Comparison of ENCODE assay signal across 9 cellular contexts in the genomic region with DNA sequence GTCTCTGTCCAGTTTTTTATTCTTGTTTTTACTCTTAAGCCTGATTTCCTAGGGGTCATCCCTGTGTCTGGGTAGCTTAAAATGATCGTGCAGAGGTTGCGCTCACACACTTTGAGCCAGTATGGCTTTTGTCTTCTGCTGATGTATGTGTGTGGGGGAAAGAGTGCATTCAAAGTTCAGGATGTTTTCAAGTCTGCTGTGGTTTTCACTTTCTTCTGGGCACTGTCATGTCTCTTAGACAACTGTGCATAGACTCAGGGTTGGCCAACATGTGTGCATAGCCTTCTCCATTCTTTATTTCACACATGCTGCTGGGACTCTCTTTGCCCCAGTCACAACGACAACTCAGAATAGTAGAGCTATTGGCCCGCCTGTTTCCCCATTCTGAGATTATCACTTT.
"Had no signal": no experiment of that assay in that cellular context is flagged by ENCODE, and none has a peak within 500 bp of the region (broad histone marks: within the 10 kb centered on the region; RNA-seq: fewer than 3 reads in every experiment).

No MANE protein-coding gene starts in this region.

- H3K4me1 ChIP-seq: HAP-1 had no signal

- ATAC-seq: HCT116, HepG2 had no signal

- H3K27ac Mint-ChIP-seq: HFFc6, IgD-negative memory B cell had no signal

- DNase-seq: GM23248, GOT3, H7, HFFc6 had no signal

- H3K27ac ChIP-seq: GM23248, HL-60 had no signal

- H3K4me3 Mint-ChIP-seq: HFFc6, IgD-negative memory B cell had no signal

- H3K9me3 ChIP-seq: HAP-1 had no signal

- H3K36me3 ChIP-seq: HAP-1 had no signal

- FAIRE-seq: HepG2 had no signal

- H3K4me3 ChIP-seq: GM23248, HAP-1 had no signal

- H3K9me3 Mint-ChIP-seq: HFFc6 had no signal
